In the genomic region with DNA sequence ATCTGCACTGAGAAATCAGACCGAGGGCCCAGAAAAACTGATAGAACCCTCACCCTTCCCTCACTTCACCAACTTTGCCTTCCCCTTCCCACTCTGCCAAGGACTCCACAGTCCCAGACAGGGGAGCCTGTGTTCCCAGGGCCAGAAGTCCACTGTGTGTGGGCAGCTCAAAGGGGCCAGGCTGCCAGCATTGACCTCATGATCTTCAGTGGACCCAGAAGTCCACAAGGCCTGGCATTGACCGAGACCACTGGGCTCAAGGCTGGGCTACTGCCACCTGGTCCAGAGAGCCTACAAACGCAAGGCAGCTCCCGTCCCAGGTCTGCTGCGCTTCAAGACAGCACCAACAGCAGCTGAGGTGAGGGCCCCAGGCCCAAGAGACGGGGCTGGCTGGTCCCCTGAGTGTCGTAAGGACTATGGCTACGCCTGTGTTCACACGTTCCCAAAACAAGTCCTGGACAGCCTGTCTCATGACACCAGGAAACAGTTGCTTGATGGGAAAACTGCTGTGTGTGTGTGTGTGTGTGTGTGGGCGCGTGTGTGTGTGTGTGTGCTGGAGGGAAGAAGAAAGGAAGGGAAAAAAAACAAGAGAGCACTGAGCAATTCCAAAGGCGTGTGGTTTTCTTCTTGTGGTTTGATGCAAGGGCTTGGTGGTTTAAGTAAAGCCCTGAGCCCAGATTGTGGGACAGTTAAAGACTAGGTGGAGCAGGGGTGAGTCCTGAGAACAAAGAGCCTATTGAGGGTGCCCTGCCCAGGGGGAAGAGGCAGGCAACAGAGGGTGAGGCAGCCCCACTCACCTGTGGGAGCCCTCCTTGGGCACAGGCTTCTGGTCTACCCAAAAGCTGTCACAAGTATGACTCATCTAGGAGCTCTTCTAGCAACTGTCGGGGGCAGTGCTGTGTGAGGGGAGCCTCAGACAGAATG, we compare ENCODE assay signal across 8 cellular contexts. TPM values are rescaled to one million over a fixed set of nuclear protein-coding genes. Genes with fewer than 3 reads are reported as not detected.
DNase-seq lines count a peak whose midpoint lies in the region; ATAC-seq lines count a peak whose summit lies in the region.

No MANE protein-coding gene starts in this region.

- H3K4me3 Mint-ChIP-seq in natural killer cell treated with Interleukin-12 subunit alpha and Interleukin-12 subunit beta and Interleukin-15 and Interleukin-18, amount 100 ng/mL, for 72 hours: no peak overlapping the region

- no peaks in the 10 kb centered on the region for H3K9me3 ChIP-seq in SJSA1 (replicated peaks)

- H3K4me1 ChIP-seq in SJSA1 (replicated peaks): peaks cover 20% of the 10 kb centered on the region

- H3K27me3 ChIP-seq in SJSA1 (replicated peaks): no peaks in the 10 kb centered on the region

- peaks cover 7% of the 10 kb centered on the region; the same call in 1 of the 2 replicates for H3K36me3 ChIP-seq in SJSA1

- peak overlapping the region; percentile 49 for H3K27ac ChIP-seq in SJSA1

- ATAC-seq in natural killer cell treated with Interleukin-12 subunit alpha and Interleukin-12 subunit beta and Interleukin-15 and Interleukin-18, amount 100 ng/mL, for 72 hours: peak; percentile 13 to 29
- ATAC-seq in GM21619 (IDR thresholded peaks at IDR 0.05; ENCODE audit: unreplicated experiment) (no peak), HG03159 (IDR thresholded peaks at IDR 0.05; ENCODE audit: unreplicated experiment) (no peak)

- H3K9me3 Mint-ChIP-seq in natural killer cell treated with Interleukin-12 subunit alpha and Interleukin-12 subunit beta and Interleukin-15 and Interleukin-18, amount 100 ng/mL, for 72 hours: no peaks in the 10 kb centered on the region

- H3K4me3 ChIP-seq in SJSA1: no peak overlapping the region

- peaks cover 12 to 14% of the 10 kb centered on the region in 2 donors for H3K27me3 Mint-ChIP-seq in natural killer cell treated with Interleukin-12 subunit alpha and Interleukin-12 subunit beta and Interleukin-15 and Interleukin-18, amount 100 ng/mL, for 72 hours

- peaks cover 4 to 12% of the 10 kb centered on the region in 2 donors for H3K4me1 Mint-ChIP-seq in natural killer cell treated with Interleukin-12 subunit alpha and Interleukin-12 subunit beta and Interleukin-15 and Interleukin-18, amount 100 ng/mL, for 72 hours (ENCODE audit: low read depth in 2 of 2)

- no peaks in the 10 kb centered on the region for H3K36me3 Mint-ChIP-seq in natural killer cell treated with Interleukin-12 subunit alpha and Interleukin-12 subunit beta and Interleukin-15 and Interleukin-18, amount 100 ng/mL, for 72 hours

- peak; percentile 57 for DNase-seq in COLO829 (ENCODE audit: low spot score)
- peak; percentile 73 to 97 for DNase-seq in SJSA1 (ENCODE audit: low read depth in 1 of 2, low spot score in 2 of 2)
- peak; percentile 96 for DNase-seq in astrocyte of the hippocampus (ENCODE audit: low read depth, low spot score)
- no peak for DNase-seq in natural killer cell treated with Interleukin-12 subunit alpha and Interleukin-12 subunit beta and Interleukin-15 and Interleukin-18, amount 100 ng/mL, for 72 hours (ENCODE audit: low spot score)
- no peak for DNase-seq in SHP77 (lab: John Stamatoyannopoulos, UW)
- DNase-seq in putamen (ENCODE audit: low spot score): no peak

- H3K27ac Mint-ChIP-seq in natural killer cell treated with Interleukin-12 subunit alpha and Interleukin-12 subunit beta and Interleukin-15 and Interleukin-18, amount 100 ng/mL, for 72 hours: no peak overlapping the region

RNA-seq across cellular contexts. Expression of gene ZBTB7C, which starts 46.6 kb away (rescaled TPM):
- 0.44 and 0.50 TPM in 2 replicates for total RNA-seq in SJSA1 (2014; rRNA removed; shearing (Covaris generic))
- total RNA-seq in natural killer cell treated with Interleukin-12 subunit alpha and Interleukin-12 subunit beta and Interleukin-15 and Interleukin-18, amount 100 ng/mL, for 72 hours: not detected

Comparison
In these comparisons a context has a peak if more than half of its experiments do, and no peak if none do; other contexts are left out.
1. DNase-seq: peak in COLO829 (single experiment), SJSA1 (2 of 2) and astrocyte of the hippocampus (single experiment); none in natural killer cell treated with Interleukin-12 subunit alpha and Interleukin-12 subunit beta and Interleukin-15 and Interleukin-18, amount 100 ng/mL, for 72 hours (single experiment), SHP77 (0 of 2) and putamen (single experiment).
2. ATAC-seq: peak in natural killer cell treated with Interleukin-12 subunit alpha and Interleukin-12 subunit beta and Interleukin-15 and Interleukin-18, amount 100 ng/mL, for 72 hours (2 of 2); none in GM21619 (single experiment) and HG03159 (single experiment).